1 cellular context compared by ENCODE assay signal in genomic region chr6:106512048-106512957, GRCh38.
TF ChIP-seq lines count a peak whose summit lies in the region.

No MANE protein-coding gene starts in this region.

TF ChIP-seq in HepG2, 621 proteins besides CTCF, POLR2A, EP300 and RAD21 (continued from another document and continues in another):
- TF ChIP-seq MAX (IDR thresholded peaks at IDR 0.05) (peak; percentile 47; the same call in 1 of the 2 replicates), KAT7 (CRISPR knock-in tag; IDR thresholded peaks at IDR 0.05; ENCODE audit: borderline replicate concordance) (peak; percentile 61), MEIS2 (CRISPR knock-in tag; IDR thresholded peaks at IDR 0.05) (no peak), ETS1 (CRISPR knock-in tag; IDR thresholded peaks at IDR 0.05) (no peak), ZNF407 (CRISPR knock-in tag; IDR thresholded peaks at IDR 0.05; ENCODE audit: not compliant biosample characterization) (peak; percentile 40), ZNF792 (CRISPR knock-in tag; IDR thresholded peaks at IDR 0.05) (0 out of 2 replicates have a peak, but pooled peaks have one; percentile 20), ERF (CRISPR knock-in tag; IDR thresholded peaks at IDR 0.05) (peak; percentile 21; the same call in 1 of the 2 replicates), ZBTB38 (CRISPR knock-in tag; IDR thresholded peaks at IDR 0.05) (no peak), SIX4 (CRISPR knock-in tag; IDR thresholded peaks at IDR 0.05) (no peak), ZNF629 (CRISPR knock-in tag; conservative IDR thresholded peaks at IDR 0.05) (no peak), TEF (CRISPR knock-in tag; IDR thresholded peaks at IDR 0.05) (0 out of 2 replicates have a peak, but pooled peaks have one; percentile 29), ETV6 (CRISPR knock-in tag; conservative IDR thresholded peaks at IDR 0.05) (no peak), SMAD1 (CRISPR knock-in tag; IDR thresholded peaks at IDR 0.05; ENCODE audit: borderline replicate concordance, low read depth) (0 out of 2 replicates have a peak, but pooled peaks have one; percentile 15), XRCC5 (optimal IDR thresholded peaks at IDR 0.05; ENCODE audit: low read length) (no peak), ZBTB44 (CRISPR knock-in tag; IDR thresholded peaks at IDR 0.05) (no peak), ZNF747 (CRISPR knock-in tag; IDR thresholded peaks at IDR 0.05; ENCODE audit: borderline replicate concordance) (0 out of 2 replicates have a peak, but pooled peaks have one; percentile 49), BATF2 (CRISPR knock-in tag; IDR thresholded peaks at IDR 0.05) (peak; percentile 77), E2F2 (CRISPR knock-in tag; IDR thresholded peaks at IDR 0.05; ENCODE audit: borderline replicate concordance) (no peak), SPEN (CRISPR knock-in tag; IDR thresholded peaks at IDR 0.05; ENCODE audit: low read depth) (no peak), CHCHD3 (CRISPR knock-in tag; IDR thresholded peaks at IDR 0.05) (no peak), SP1 (IDR thresholded peaks at IDR 0.05) (no peak), SP1 (CRISPR knock-in tag; IDR thresholded peaks at IDR 0.05) (no peak), SNAPC2 (CRISPR knock-in tag; IDR thresholded peaks at IDR 0.05) (peak; percentile 82; the same call in 1 of the 2 replicates), FOXO1 (CRISPR knock-in tag; IDR thresholded peaks at IDR 0.05) (no peak; the same call in 1 of the 2 replicates), IKZF4 (CRISPR knock-in tag; IDR thresholded peaks at IDR 0.05; ENCODE audit: borderline replicate concordance, low read depth, not compliant biosample characterization) (no peak), REPIN1 (CRISPR knock-in tag; IDR thresholded peaks at IDR 0.05; ENCODE audit: borderline replicate concordance, low read depth) (no peak; the same call in 1 of the 2 replicates), FOSL1 (CRISPR knock-in tag; IDR thresholded peaks at IDR 0.05; ENCODE audit: borderline replicate concordance) (0 out of 2 replicates have a peak, but pooled peaks have one; percentile 4), TGIF2 (CRISPR knock-in tag; IDR thresholded peaks at IDR 0.05) (peak; percentile 13; the same call in 1 of the 2 replicates), IKZF1 (IDR thresholded peaks at IDR 0.05) (no peak), PPARG (CRISPR knock-in tag; conservative IDR thresholded peaks at IDR 0.05) (no peak), DNMT1 (CRISPR knock-in tag; IDR thresholded peaks at IDR 0.05) (no peak), HCFC1 (IDR thresholded peaks at IDR 0.05; ENCODE audit: low read depth, low read length) (no peak), PAX8 (CRISPR knock-in tag; IDR thresholded peaks at IDR 0.05; ENCODE audit: borderline replicate concordance) (0 out of 2 replicates have a peak, but pooled peaks have one; percentile 62), KLF9 (CRISPR knock-in tag; IDR thresholded peaks at IDR 0.05; ENCODE audit: low read depth) (peak; percentile 74; the same call in 1 of the 2 replicates), MXD1 (CRISPR knock-in tag; IDR thresholded peaks at IDR 0.05) (peak; percentile 71), ATF7-NPFF (CRISPR knock-in tag; IDR thresholded peaks at IDR 0.05; ENCODE audit: low read depth) (no peak), NRL (CRISPR knock-in tag; IDR thresholded peaks at IDR 0.05; ENCODE audit: borderline replicate concordance) (no peak), TRAFD1 (CRISPR knock-in tag; IDR thresholded peaks at IDR 0.05; ENCODE audit: borderline replicate concordance) (no peak), ZNF879 (CRISPR knock-in tag; IDR thresholded peaks at IDR 0.05) (0 out of 2 replicates have a peak, but pooled peaks have one; percentile 36), ZNF614 (CRISPR knock-in tag; IDR thresholded peaks at IDR 0.05; ENCODE audit: borderline replicate concordance) (peak; percentile 18; the same call in 1 of the 2 replicates), ZFP91 (CRISPR knock-in tag; IDR thresholded peaks at IDR 0.05; ENCODE audit: borderline replicate concordance) (peak; percentile 86; the same call in 1 of the 2 replicates), HNRNPUL1 (IDR thresholded peaks at IDR 0.05; ENCODE audit: low read depth, low read length) (no peak), ZBTB14 (CRISPR knock-in tag; IDR thresholded peaks at IDR 0.05) (no peak), ZFP36L2 (CRISPR knock-in tag; IDR thresholded peaks at IDR 0.05) (no peak), NCOR1 (IDR thresholded peaks at IDR 0.05; ENCODE audit: borderline replicate concordance, low read length) (peak; percentile 67; the same call in 1 of the 2 replicates)
